Comparison of ENCODE assay signal across 9 cellular contexts in the genomic region with DNA sequence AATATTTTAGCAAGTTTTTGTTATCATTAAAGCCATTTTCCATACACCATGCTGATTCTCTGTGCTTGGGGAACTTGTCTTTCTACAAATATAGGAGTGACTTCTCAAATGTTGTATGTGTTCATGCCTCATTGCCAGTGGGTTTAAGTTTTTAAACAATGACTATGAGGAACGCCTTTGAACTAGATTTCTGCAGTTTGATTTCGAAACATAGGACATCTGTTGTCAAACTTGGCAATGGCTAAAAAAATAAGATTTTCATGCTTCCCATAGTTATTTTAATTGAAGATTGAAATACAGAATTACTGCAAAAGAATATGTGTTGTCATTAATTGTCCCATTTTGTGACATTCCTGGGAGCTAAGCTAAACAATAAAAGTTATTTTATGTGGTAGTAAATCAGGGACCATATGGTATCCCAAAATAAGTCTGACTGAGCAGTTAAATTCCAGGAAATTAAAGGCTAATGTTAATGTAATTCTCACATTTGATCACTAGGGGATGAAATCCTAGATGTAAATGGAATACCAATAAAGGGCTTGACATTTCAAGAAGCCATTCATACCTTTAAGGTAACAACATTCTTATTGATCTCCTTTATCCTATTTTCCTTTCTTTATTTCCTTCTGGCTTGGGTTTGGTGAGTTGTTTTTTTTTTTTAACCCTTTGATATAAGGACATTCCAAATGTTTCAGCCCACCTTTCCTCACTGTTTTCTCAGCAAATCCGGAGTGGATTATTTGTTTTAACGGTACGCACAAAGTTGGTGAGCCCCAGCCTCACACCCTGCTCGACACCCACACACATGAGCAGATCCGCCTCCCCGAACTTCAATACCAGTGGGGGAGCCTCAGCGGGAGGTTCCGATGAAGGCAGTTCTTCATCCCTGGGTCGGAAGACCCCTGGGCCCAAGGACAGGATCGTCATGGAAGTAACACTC.
DNase-seq lines count a peak whose midpoint lies in the region; ATAC-seq and TF ChIP-seq lines count a peak whose summit lies in the region.
"Had no signal": no experiment of that assay in that cellular context is flagged by ENCODE, and none has a peak within 500 bp of the region (broad histone marks: within the 10 kb centered on the region; RNA-seq: fewer than 3 reads in every experiment).

No MANE protein-coding gene starts in this region.

- H3K27ac ChIP-seq in epithelial cell of prostate (peak overlapping the region; percentile 16), gastrocnemius medialis (peak overlapping the region in 3 of 4 donors; percentile 22 to 50 (median 27)), upper lobe of left lung (no peak overlapping the region)

- H3K27ac Mint-ChIP-seq in activated CD8-positive, alpha-beta T cell treated with anti-CD3 and anti-CD28 coated beads for 36 hours: no peak overlapping the region
- H3K27ac Mint-ChIP-seq in activated CD8-positive, alpha-beta T cell treated with anti-CD3 and anti-CD28 coated beads, Interleukin-2, amount 10 ng/mL, durations not matched to agents 7 days and 5 days: no peak overlapping the region

- no peak for TF ChIP-seq EP300 in upper lobe of left lung (IDR thresholded peaks at IDR 0.05)

- in situ Hi-C loops in gastrocnemius medialis (cut with MboI; ENCODE audit: low sequenced_read_pairs in 4 of 4): no loop called here

- TF ChIP-seq CTCF in activated CD8-positive, alpha-beta T cell treated with anti-CD3 and anti-CD28 coated beads for 36 hours (IDR thresholded peaks at IDR 0.05): peak; percentile 32
- TF ChIP-seq CTCF in gastrocnemius medialis (IDR thresholded peaks at IDR 0.05 in 4 of 5, conservative IDR thresholded peaks at IDR 0.05 in 1 of 5): peak in 1 of 5 experiments; percentile 21
- TF ChIP-seq CTCF in upper lobe of left lung (IDR thresholded peaks at IDR 0.05): peak in 2 of 6 experiments; percentile 12 to 24

- no peak for ATAC-seq in activated CD8-positive, alpha-beta T cell treated with anti-CD3 and anti-CD28 coated beads for 36 hours
- ATAC-seq in activated CD8-positive, alpha-beta T cell treated with anti-CD3 and anti-CD28 coated beads, Interleukin-2, amount 10 ng/mL, durations not matched to agents 7 days and 5 days: no peak
- ATAC-seq in gastrocnemius medialis: no peak
- ATAC-seq in HG03565 (IDR thresholded peaks at IDR 0.05; ENCODE audit: unreplicated experiment): no peak
- no peak for ATAC-seq in upper lobe of left lung (ENCODE audit: low FRiP score in 2 of 2)
- no peak for ATAC-seq in HG03457 (IDR thresholded peaks at IDR 0.05; ENCODE audit: unreplicated experiment)

- CTCF ChIA-PET in activated CD8-positive, alpha-beta T cell treated with anti-CD3 and anti-CD28 coated beads for 36 hours (lab: Charles Lee): interaction anchor here (1.0 to 1.9 kb wide), 3 partner anchors 18 to 20 kb away, joined by 3 to 6 read pairs (median 5); no protein-coding TSS in a partner anchor
- CTCF ChIA-PET in activated CD8-positive, alpha-beta T cell treated with anti-CD3 and anti-CD28 coated beads, Interleukin-2, amount 10 ng/mL, durations not matched to agents 7 days and 5 days (lab: Charles Lee): no interaction called here

- TF ChIP-seq POLR2A in gastrocnemius medialis (IDR thresholded peaks at IDR 0.05) (no peak), upper lobe of left lung (IDR thresholded peaks at IDR 0.05) (no peak)

- 87 to 91% methylated on average over 12 of the region's 12 CpGs for WGBS in upper lobe of left lung, 2 donors

- POLR2A ChIA-PET in activated CD8-positive, alpha-beta T cell treated with anti-CD3 and anti-CD28 coated beads for 36 hours (lab: Charles Lee): no interaction called here
- POLR2A ChIA-PET in activated CD8-positive, alpha-beta T cell treated with anti-CD3 and anti-CD28 coated beads, Interleukin-2, amount 10 ng/mL, durations not matched to agents 7 days and 5 days (lab: Charles Lee): no interaction called here

- peaks cover 6 to 11% of the 10 kb centered on the region in 2 donors for H3K4me1 ChIP-seq in gastrocnemius medialis
- peaks cover 0 to 4% (median 1%) of the 10 kb centered on the region in 4 donors for H3K4me1 ChIP-seq in upper lobe of left lung

- no peaks in the 10 kb centered on the region for H3K4me1 Mint-ChIP-seq in activated CD8-positive, alpha-beta T cell treated with anti-CD3 and anti-CD28 coated beads for 36 hours (ENCODE audit: low read depth)
- no peaks in the 10 kb centered on the region for H3K4me1 Mint-ChIP-seq in activated CD8-positive, alpha-beta T cell treated with anti-CD3 and anti-CD28 coated beads, Interleukin-2, amount 10 ng/mL, durations not matched to agents 7 days and 5 days (ENCODE audit: low read depth)

- no peaks in the 10 kb centered on the region for H3K27me3 Mint-ChIP-seq in activated CD8-positive, alpha-beta T cell treated with anti-CD3 and anti-CD28 coated beads for 36 hours
- H3K27me3 Mint-ChIP-seq in activated CD8-positive, alpha-beta T cell treated with anti-CD3 and anti-CD28 coated beads, Interleukin-2, amount 10 ng/mL, durations not matched to agents 7 days and 5 days (ENCODE audit: low read depth): no peaks in the 10 kb centered on the region

- no peak overlapping the region for H3K4me3 Mint-ChIP-seq in activated CD8-positive, alpha-beta T cell treated with anti-CD3 and anti-CD28 coated beads for 36 hours
- no peak overlapping the region for H3K4me3 Mint-ChIP-seq in activated CD8-positive, alpha-beta T cell treated with anti-CD3 and anti-CD28 coated beads, Interleukin-2, amount 10 ng/mL, durations not matched to agents 7 days and 5 days

- H3K36me3 ChIP-seq in gastrocnemius medialis (no peaks in the 10 kb centered on the region), upper lobe of left lung (peaks cover 4 to 44% (median 9%) of the 10 kb centered on the region in 4 donors)

- H3K9me3 ChIP-seq in gastrocnemius medialis: no peaks in the 10 kb centered on the region
- no peaks in the 10 kb centered on the region for H3K9me3 ChIP-seq in upper lobe of left lung

- H3K36me3 Mint-ChIP-seq in activated CD8-positive, alpha-beta T cell treated with anti-CD3 and anti-CD28 coated beads for 36 hours (ENCODE audit: low read depth): no peaks in the 10 kb centered on the region
- no peaks in the 10 kb centered on the region for H3K36me3 Mint-ChIP-seq in activated CD8-positive, alpha-beta T cell treated with anti-CD3 and anti-CD28 coated beads, Interleukin-2, amount 10 ng/mL, durations not matched to agents 7 days and 5 days (ENCODE audit: low read depth)

- DNase-seq in activated CD8-positive, alpha-beta T cell treated with anti-CD3 and anti-CD28 coated beads for 36 hours: no peak
- DNase-seq in activated CD8-positive, alpha-beta T cell treated with anti-CD3 and anti-CD28 coated beads, Interleukin-2, amount 10 ng/mL, durations not matched to agents 7 days and 5 days: no peak
- DNase-seq in NCI-H1694 treated with DMSO at 0.1 percent for 48 hours (lab: John Stamatoyannopoulos, UW) (peak; percentile 37), epithelial cell of prostate (ENCODE audit: low read depth, low spot score) (no peak), gastrocnemius medialis (no peak), upper lobe of left lung (no peak)
- DNase-seq: NCI-H146 had no signal

- H3K9me3 Mint-ChIP-seq in activated CD8-positive, alpha-beta T cell treated with anti-CD3 and anti-CD28 coated beads for 36 hours: no peaks in the 10 kb centered on the region
- H3K9me3 Mint-ChIP-seq in activated CD8-positive, alpha-beta T cell treated with anti-CD3 and anti-CD28 coated beads, Interleukin-2, amount 10 ng/mL, durations not matched to agents 7 days and 5 days (ENCODE audit: insufficient read depth): no peaks in the 10 kb centered on the region

- H3K27me3 ChIP-seq in gastrocnemius medialis (no peaks in the 10 kb centered on the region), upper lobe of left lung (no peaks in the 10 kb centered on the region)

- H3K4me3 ChIP-seq in gastrocnemius medialis (no peak overlapping the region), upper lobe of left lung (no peak overlapping the region)

- intact Hi-C loops in activated CD8-positive, alpha-beta T cell treated with anti-CD3 and anti-CD28 coated beads for 36 hours (cut with micrococcal nuclease): no loop called here
- intact Hi-C loops in gastrocnemius medialis (cut with DNase I; ENCODE audit: low total_unique reads): no loop called here

Comparison
In these comparisons a context has a peak if more than half of its experiments do, and no peak if none do; other contexts are left out.
1. H3K27ac ChIP-seq: peak in epithelial cell of prostate (single experiment) and gastrocnemius medialis (3 of 4); none in upper lobe of left lung (0 of 4).